ENCODE assay signal across 2 cellular contexts in genomic region chr3:67384790-67385397, GRCh38.
TF ChIP-seq lines count a peak whose summit lies in the region.

No MANE protein-coding gene starts in this region.

TF ChIP-seq in GM12878, 131 proteins besides CTCF, POLR2A, EP300 and RAD21 (continued from another document):
- TF ChIP-seq ZBTB33 (IDR thresholded peaks at IDR 0.05) = 0 out of 2 replicates have a peak, but pooled peaks have one; percentile 44
- peak; percentile 34; the same call in 1 of the 2 replicates for TF ChIP-seq SMC3 (IDR thresholded peaks at IDR 0.05; ENCODE audit: borderline replicate concordance, low read length)
- TF ChIP-seq CHD2 (IDR thresholded peaks at IDR 0.05; ENCODE audit: borderline replicate concordance, low read depth, low read length) = no peak
TF ChIP-seq in GM12878: peak in this region for 2.

TF ChIP-seq in HepG2, 621 proteins besides CTCF, POLR2A, EP300 and RAD21 (continued from another document):
- 0 out of 2 replicates have a peak, but pooled peaks have one; percentile 16 for TF ChIP-seq MAFF (IDR thresholded peaks at IDR 0.05; ENCODE audit: low read depth, low read length)
- TF ChIP-seq ZNF747 (CRISPR knock-in tag; IDR thresholded peaks at IDR 0.05; ENCODE audit: borderline replicate concordance) = no peak
- TF ChIP-seq ZNF589 (CRISPR knock-in tag; conservative IDR thresholded peaks at IDR 0.05) = no peak
- no peak for TF ChIP-seq ZNF20 (CRISPR knock-in tag; IDR thresholded peaks at IDR 0.05)
- TF ChIP-seq ZBTB8A (CRISPR knock-in tag; IDR thresholded peaks at IDR 0.05; ENCODE audit: borderline replicate concordance, low read depth) = no peak
- no peak for TF ChIP-seq THAP11 (CRISPR knock-in tag; IDR thresholded peaks at IDR 0.05)
- TF ChIP-seq LCORL (IDR thresholded peaks at IDR 0.05) = no peak
- TF ChIP-seq LCORL (CRISPR knock-in tag; IDR thresholded peaks at IDR 0.05) = no peak
- no peak for TF ChIP-seq ZNF572 (CRISPR knock-in tag; IDR thresholded peaks at IDR 0.05)
- TF ChIP-seq ZNF503 (CRISPR knock-in tag; IDR thresholded peaks at IDR 0.05) = no peak
- no peak for TF ChIP-seq ZNF546 (CRISPR knock-in tag; conservative IDR thresholded peaks at IDR 0.05)
- no peak for TF ChIP-seq BCL3 (CRISPR knock-in tag; IDR thresholded peaks at IDR 0.05)
- no peak for TF ChIP-seq FLYWCH1 (CRISPR knock-in tag; IDR thresholded peaks at IDR 0.05)
- peak; percentile 63 for TF ChIP-seq SMC3 (IDR thresholded peaks at IDR 0.05; ENCODE audit: low read length)
- TF ChIP-seq SALL1 (CRISPR knock-in tag; IDR thresholded peaks at IDR 0.05) = no peak
- TF ChIP-seq ATM (IDR thresholded peaks at IDR 0.05; ENCODE audit: borderline replicate concordance) = no peak
- TF ChIP-seq YEATS2 (CRISPR knock-in tag; IDR thresholded peaks at IDR 0.05; ENCODE audit: borderline replicate concordance) = no peak
- no peak for TF ChIP-seq ZBTB10 (CRISPR knock-in tag; IDR thresholded peaks at IDR 0.05; ENCODE audit: borderline replicate concordance)
- TF ChIP-seq PLSCR1 (CRISPR knock-in tag; IDR thresholded peaks at IDR 0.05; ENCODE audit: borderline replicate concordance) = no peak
- no peak for TF ChIP-seq ZNF782 (CRISPR knock-in tag; IDR thresholded peaks at IDR 0.05; ENCODE audit: borderline replicate concordance)
- no peak for TF ChIP-seq THAP9 (CRISPR knock-in tag; IDR thresholded peaks at IDR 0.05; ENCODE audit: borderline replicate concordance)
- TF ChIP-seq STAG1 (CRISPR knock-in tag; IDR thresholded peaks at IDR 0.05) = peak; percentile 65
- TF ChIP-seq ZBTB39 (CRISPR knock-in tag; IDR thresholded peaks at IDR 0.05) = no peak
- no peak for TF ChIP-seq ZFP62 (CRISPR knock-in tag; IDR thresholded peaks at IDR 0.05)
- TF ChIP-seq ARNTL (CRISPR knock-in tag; IDR thresholded peaks at IDR 0.05) = no peak
- no peak for TF ChIP-seq ZNF713 (CRISPR knock-in tag; IDR thresholded peaks at IDR 0.05)
- no peak for TF ChIP-seq ZKSCAN5 (CRISPR knock-in tag; IDR thresholded peaks at IDR 0.05)
- no peak for TF ChIP-seq PHF8 (CRISPR knock-in tag; IDR thresholded peaks at IDR 0.05)
- no peak for TF ChIP-seq NCOA5 (CRISPR knock-in tag; IDR thresholded peaks at IDR 0.05)
